Comparison of ENCODE assay signal across 31 cellular contexts in the genomic region with DNA sequence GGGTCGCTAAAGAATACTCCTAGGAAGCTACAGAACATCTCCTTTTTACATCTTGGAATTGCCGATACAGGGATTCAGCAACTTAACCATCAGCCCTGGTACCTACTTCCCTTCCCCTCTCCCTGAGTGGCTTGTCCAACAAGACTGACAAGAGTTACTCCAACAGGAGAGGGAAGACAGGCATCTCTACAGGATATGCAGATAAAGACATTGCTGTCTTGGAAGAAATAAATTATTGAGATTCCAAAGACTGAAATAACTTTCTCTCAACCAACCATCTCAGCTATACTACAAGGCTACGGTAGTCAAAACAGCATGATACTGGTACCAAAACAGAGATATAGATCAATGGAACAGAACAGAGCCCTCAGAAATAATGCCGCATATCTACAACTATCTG.
DNase-seq lines count a peak whose midpoint lies in the region; ATAC-seq, FAIRE-seq and TF ChIP-seq lines count a peak whose summit lies in the region.
"Had no signal": no experiment of that assay in that cellular context is flagged by ENCODE, and none has a peak within 500 bp of the region (broad histone marks: within the 10 kb centered on the region; RNA-seq: fewer than 3 reads in every experiment).

No MANE protein-coding gene starts in this region.

- H4K12ac ChIP-seq in trophoblast cell (ENCODE audit: low read depth, low read length): no peak overlapping the region

- H3K79me2 ChIP-seq in HepG2 (ENCODE audit: insufficient read depth, low read length): no peaks in the 10 kb centered on the region
- no peaks in the 10 kb centered on the region for H3K79me2 ChIP-seq in PC-3 (ENCODE audit: low read length)
- no peaks in the 10 kb centered on the region for H3K79me2 ChIP-seq in trophoblast cell (ENCODE audit: control insufficient read depth, insufficient read depth, low read length, poor library complexity)

- no peak overlapping the region for H4K91ac ChIP-seq in trophoblast cell (ENCODE audit: low read depth, low read length)

- H3K4me3 ChIP-seq in HepG2 (replicated peaks in 1 of 3; ENCODE audit: insufficient read depth in 1 of 3, low read depth in 2 of 3, low read length in 3 of 3): no peak overlapping the region
- no peak overlapping the region for H3K4me3 ChIP-seq in right lobe of liver
- no peak overlapping the region for H3K4me3 ChIP-seq in PC-3 (ENCODE audit: low read length)
- no peak overlapping the region for H3K4me3 ChIP-seq in trophoblast cell (ENCODE audit: low read depth, low read length)
- H3K4me3 ChIP-seq: A549; BLaER1; BLaER1 treated with 17β-estradiol and CSF1 and Interleukin-3, amounts not matched to agents 10 nM and 100 nM had no signal

- H3K36me3 ChIP-seq in HepG2 (replicated peaks in 1 of 2; ENCODE audit: control insufficient read depth in 1 of 2, insufficient read depth in 2 of 2, low read length in 2 of 2): no peaks in the 10 kb centered on the region
- H3K36me3 ChIP-seq in right lobe of liver: no peaks in the 10 kb centered on the region
- no peaks in the 10 kb centered on the region for H3K36me3 ChIP-seq in PC-3 (ENCODE audit: low read depth, low read length)
- no peaks in the 10 kb centered on the region for H3K36me3 ChIP-seq in trophoblast cell (ENCODE audit: control insufficient read depth in 1 of 2, insufficient read depth in 2 of 2, low read length in 2 of 2)
- H3K36me3 ChIP-seq: BE2C; BLaER1; BLaER1 treated with 17β-estradiol and CSF1 and Interleukin-3, amounts not matched to agents 10 nM and 100 nM had no signal

- in situ Hi-C loops in HepG2 (cut with HindIII; ENCODE audit: extremely low pct_ligation_motif_present, low pct_unique_long_range_greater_than_20kb): no loop called here

- no peak for DNase-seq in HepG2 (ENCODE audit: low spot score)
- DNase-seq in right lobe of liver: no peak
- no peak for DNase-seq in PC-3
- DNase-seq in trophoblast cell: peak; percentile 57 to 87
- no peak for DNase-seq in NCI-H1092 (lab: John Stamatoyannopoulos, UW)
- DNase-seq: 8988T; ACHN; AML-193; BE2C; C1 segment of cervical spinal cord; Caco-2; Calu3; CD4-positive, alpha-beta memory T cell; CD4-positive, alpha-beta T cell; CD4-positive, CD25-positive, alpha-beta regulatory T cell; CD8-positive, alpha-beta memory T cell; CD8-positive, alpha-beta T cell; COR-L47; DMS 273 treated with DMSO at 0.1 percent for 48 hours; DMS153; DMS79; DMS79 treated with DMSO at 0.1 percent for 48 hours; DND-41 had no signal

- H2BK120ac ChIP-seq in trophoblast cell (ENCODE audit: insufficient read depth, low read length, poor library complexity): no peak overlapping the region

- H3K4me2 ChIP-seq in HepG2 (ENCODE audit: low read depth, low read length) (no peak overlapping the region), PC-3 (ENCODE audit: low read length) (peak overlapping the region; percentile 49; the same call in 1 of the 2 replicates), trophoblast cell (ENCODE audit: low read length) (no peak overlapping the region)
- H3K4me2 ChIP-seq: A549; BLaER1; BLaER1 treated with 17β-estradiol and CSF1 and Interleukin-3, amounts not matched to agents 10 nM and 100 nM had no signal

- BruUV-seq in HepG2 (replicated peaks; lab: Mats Ljungman, UMichigan) (no TSS peak), PC-3 (replicated peaks; lab: Mats Ljungman, UMichigan) (no TSS peak)

- H3K9ac ChIP-seq in HepG2 (ENCODE audit: insufficient read depth, low read depth, low read length) (no peak overlapping the region), PC-3 (ENCODE audit: low read length) (no peak overlapping the region), trophoblast cell (ENCODE audit: low read length) (no peak overlapping the region)
- H3K9ac ChIP-seq: BLaER1; BLaER1 treated with 17β-estradiol and CSF1 and Interleukin-3, amounts not matched to agents 10 nM and 100 nM had no signal

- no peak overlapping the region for H2BK12ac ChIP-seq in trophoblast cell (ENCODE audit: low read length)

- H4K8ac ChIP-seq in trophoblast cell (ENCODE audit: low read depth, low read length): no peak overlapping the region

- no peak for TF ChIP-seq EP300 in HepG2 (IDR thresholded peaks at IDR 0.05; ENCODE audit: low read depth in 2 of 2, low read length in 2 of 2)
- no peak for TF ChIP-seq EP300 in HepG2 (CRISPR knock-in tag; IDR thresholded peaks at IDR 0.05; ENCODE audit: borderline replicate concordance)

- TF ChIP-seq RAD21 in HepG2 (CRISPR knock-in tag; IDR thresholded peaks at IDR 0.05): no peak

- H3K23ac ChIP-seq in trophoblast cell (ENCODE audit: low read length): no peak overlapping the region

- no peak for TF ChIP-seq POLR2A in HepG2 (IDR thresholded peaks at IDR 0.05; ENCODE audit: insufficient read depth in 1 of 2, low read depth in 2 of 2, low read length in 2 of 2)
- no peak for TF ChIP-seq POLR2A in right lobe of liver (IDR thresholded peaks at IDR 0.05)

- no peaks in the 10 kb centered on the region; the same call in 1 of the 2 replicates for H4K20me1 ChIP-seq in HepG2 (ENCODE audit: insufficient read depth, low read length)
- no peaks in the 10 kb centered on the region for H4K20me1 ChIP-seq in PC-3 (ENCODE audit: low read length)
- H4K20me1 ChIP-seq: BLaER1; BLaER1 treated with 17β-estradiol and CSF1 and Interleukin-3, amounts not matched to agents 10 nM and 100 nM had no signal

- POLR2A ChIA-PET in HepG2 (lab: Yijun Ruan, JAX) (no interaction called here), PC-3 (lab: Charles Lee; ENCODE audit: unreplicated experiment) (interaction anchor here (0.6 kb wide), 1 partner anchor 132 kb away, joined by 7 read pairs; no protein-coding TSS in a partner anchor)

- 38% methylated on average over 4 of the region's 4 CpGs for WGBS in HepG2 (ENCODE audit: low lambda C conversion rate)
- WGBS in right lobe of liver (ENCODE audit: insufficient coverage, low coverage, low lambda C conversion rate, missing lambda C conversion rate): 95% methylated on average over 4 of the region's 4 CpGs
- WGBS in trophoblast cell (ENCODE audit: extremely low coverage, insufficient coverage, insufficient read length): no CpG with 5 or more reads among the region's 4 CpGs

- H2AFZ ChIP-seq in HepG2 (ENCODE audit: low read length): no peak overlapping the region
- no peak overlapping the region for H2AFZ ChIP-seq in PC-3 (ENCODE audit: low read length)
- no peak overlapping the region for H2AFZ ChIP-seq in trophoblast cell (ENCODE audit: insufficient read depth, low read length, poor library complexity)

- no peak overlapping the region for H2AK5ac ChIP-seq in trophoblast cell (ENCODE audit: low read length)

- H3K9me2 ChIP-seq in PC-3 (replicated peaks; ENCODE audit: low read length): no peaks in the 10 kb centered on the region

- no peaks in the 10 kb centered on the region for H3K9me3 ChIP-seq in HepG2 (ENCODE audit: low read length)
- no peaks in the 10 kb centered on the region for H3K9me3 ChIP-seq in right lobe of liver
- no peaks in the 10 kb centered on the region for H3K9me3 ChIP-seq in PC-3 (ENCODE audit: low read length)
- H3K9me3 ChIP-seq in trophoblast cell (ENCODE audit: insufficient read depth, low read depth, low read length): peaks cover 1% of the 10 kb centered on the region
- H3K9me3 ChIP-seq: A549, BE2C, Caco-2 had no signal

- no peak for FAIRE-seq in HepG2 (lab: Jason Lieb, UNC)
- FAIRE-seq: A204.1, A549, D721Med had no signal

- H3K4me1 ChIP-seq in HepG2 (ENCODE audit: insufficient read depth, low read length) (no peaks in the 10 kb centered on the region), right lobe of liver (no peaks in the 10 kb centered on the region), PC-3 (ENCODE audit: insufficient read depth, low read length) (peaks cover 24% of the 10 kb centered on the region), trophoblast cell (ENCODE audit: control insufficient read depth in 1 of 2, insufficient read depth in 2 of 2, low read length in 2 of 2) (no peaks in the 10 kb centered on the region)
- H3K4me1 ChIP-seq: A549; BE2C; BLaER1; BLaER1 treated with 17β-estradiol and CSF1 and Interleukin-3, amounts not matched to agents 10 nM and 100 nM; Caco-2 had no signal

- no peaks in the 10 kb centered on the region for H3K79me1 ChIP-seq in trophoblast cell (ENCODE audit: low read length)

- H3K14ac ChIP-seq in trophoblast cell (ENCODE audit: low read length): no peak overlapping the region

- intact Hi-C loops in HepG2 (cut with micrococcal nuclease; ENCODE audit: unreplicated experiment): no loop called here
- intact Hi-C loops in right lobe of liver (cut with DNase I): no loop called here
- intact Hi-C loops in PC-3 (cut with micrococcal nuclease): no loop called here

- H3K4ac ChIP-seq in trophoblast cell (ENCODE audit: low read depth, low read length): no peak overlapping the region

- H3K27ac ChIP-seq in HepG2 (ENCODE audit: extremely low read length, insufficient read depth, low read length) (no peak overlapping the region), right lobe of liver (no peak overlapping the region), PC-3 (ENCODE audit: low read length) (no peak overlapping the region), trophoblast cell (ENCODE audit: low read depth, low read length) (no peak overlapping the region)
- H3K27ac ChIP-seq: 22Rv1; A549; BLaER1; BLaER1 treated with 17β-estradiol and CSF1 and Interleukin-3, amounts not matched to agents 10 nM and 100 nM; C4-2B had no signal

- no peaks in the 10 kb centered on the region for H3F3A ChIP-seq in PC-3 (ENCODE audit: low read length, unreplicated experiment)

- H3K18ac ChIP-seq in trophoblast cell (ENCODE audit: low read length): no peak overlapping the region

- no peaks in the 10 kb centered on the region for H3K27me3 ChIP-seq in HepG2 (ENCODE audit: control insufficient read depth in 1 of 2, insufficient read depth in 2 of 2, low read length in 2 of 2)
- no peaks in the 10 kb centered on the region for H3K27me3 ChIP-seq in right lobe of liver
- H3K27me3 ChIP-seq in PC-3 (ENCODE audit: low read length): no peaks in the 10 kb centered on the region
- no peaks in the 10 kb centered on the region for H3K27me3 ChIP-seq in trophoblast cell (ENCODE audit: insufficient read depth, low read length)
- H3K27me3 ChIP-seq: BE2C; BLaER1; BLaER1 treated with 17β-estradiol and CSF1 and Interleukin-3, amounts not matched to agents 10 nM and 100 nM had no signal

- no peak for ATAC-seq in HepG2
- no peak for ATAC-seq in right lobe of liver
- ATAC-seq in PC-3: no peak
- no peak for ATAC-seq in HG03039 (IDR thresholded peaks at IDR 0.05; ENCODE audit: unreplicated experiment)
- ATAC-seq: CD8-positive, alpha-beta T cell had no signal

- CTCF ChIA-PET in HepG2 (lab: Yijun Ruan, JAX; ENCODE audit: low intra/inter-chr PET ratio, low total read pairs) (no interaction called here), PC-3 (lab: Charles Lee) (no interaction called here)

- TF ChIP-seq CTCF in HepG2 (CRISPR knock-in tag; IDR thresholded peaks at IDR 0.05) (no peak), right lobe of liver (IDR thresholded peaks at IDR 0.05) (no peak), PC-3 (conservative IDR thresholded peaks at IDR 0.05; ENCODE audit: low read depth, low read length) (no peak)

- H2BK5ac ChIP-seq in trophoblast cell (ENCODE audit: low read depth, low read length, poor library complexity): no peak overlapping the region

Comparison
In these comparisons a context has a peak if more than half of its experiments do, and no peak if none do; other contexts are left out.
1. DNase-seq: peak in trophoblast cell (2 of 2); none in HepG2 (single experiment), right lobe of liver (0 of 3), PC-3 (single experiment) and NCI-H1092 (single experiment).